8 cellular contexts compared by ENCODE assay signal in genomic region chr7:106542550-106543220, GRCh38.
DNase-seq lines count a peak whose midpoint lies in the region; ATAC-seq lines count a peak whose summit lies in the region.

No MANE protein-coding gene starts in this region.

- ATAC-seq in GM19397 (IDR thresholded peaks at IDR 0.05; ENCODE audit: unreplicated experiment) (peak; percentile 77), left ventricle myocardium superior (peak; percentile 87)

- DNase-seq in D341Med (ENCODE audit: low spot score), result peak; percentile 64
- DNase-seq in HPDE6-E6E7 (ENCODE audit: extremely low spot score), result peak; percentile 61
- DNase-seq in NOMO-1 (lab: John Stamatoyannopoulos, UW; ENCODE audit: unreplicated experiment in 2 of 2), result peak; percentile 59 to 61
- DNase-seq in activated naive CD4-positive, alpha-beta T cell treated with anti-CD3 and anti-CD28 coated beads, Interleukin-2, amount 10 ng/mL, durations not matched to agents 7 days and 5 days, result peak; percentile 48
- DNase-seq in left ventricle myocardium superior, result no peak
- DNase-seq in skeletal muscle cell (ENCODE audit: low read depth), result peak; percentile 67
- no peak for DNase-seq in ecto neural progenitor cell (ENCODE audit: low spot score)

- H3K27ac Mint-ChIP-seq in activated naive CD4-positive, alpha-beta T cell treated with anti-CD3 and anti-CD28 coated beads, Interleukin-2, amount 10 ng/mL, durations not matched to agents 7 days and 5 days, result no peak overlapping the region

- no peaks in the 10 kb centered on the region for H3K36me3 Mint-ChIP-seq in activated naive CD4-positive, alpha-beta T cell treated with anti-CD3 and anti-CD28 coated beads, Interleukin-2, amount 10 ng/mL, durations not matched to agents 7 days and 5 days

- no peak overlapping the region for H3K4me3 Mint-ChIP-seq in activated naive CD4-positive, alpha-beta T cell treated with anti-CD3 and anti-CD28 coated beads, Interleukin-2, amount 10 ng/mL, durations not matched to agents 7 days and 5 days

- H3K9me3 Mint-ChIP-seq in activated naive CD4-positive, alpha-beta T cell treated with anti-CD3 and anti-CD28 coated beads, Interleukin-2, amount 10 ng/mL, durations not matched to agents 7 days and 5 days, result no peaks in the 10 kb centered on the region

- peaks cover 6% of the 10 kb centered on the region for H3K4me1 Mint-ChIP-seq in activated naive CD4-positive, alpha-beta T cell treated with anti-CD3 and anti-CD28 coated beads, Interleukin-2, amount 10 ng/mL, durations not matched to agents 7 days and 5 days

- intact Hi-C loops in left ventricle myocardium superior (cut with micrococcal nuclease), result loop anchor here (10.0 kb wide), 1 partner anchor 192 kb away; no protein-coding TSS in a partner anchor

- peaks cover 5% of the 10 kb centered on the region for H3K27me3 Mint-ChIP-seq in activated naive CD4-positive, alpha-beta T cell treated with anti-CD3 and anti-CD28 coated beads, Interleukin-2, amount 10 ng/mL, durations not matched to agents 7 days and 5 days

- no peak overlapping the region for H3K4me3 ChIP-seq in skeletal muscle cell (ENCODE audit: low read depth, low read length)

- CTCF ChIA-PET in activated naive CD4-positive, alpha-beta T cell treated with anti-CD3 and anti-CD28 coated beads, Interleukin-2, amount 10 ng/mL, durations not matched to agents 7 days and 5 days (lab: Charles Lee), result interaction anchor here (0.5 to 3.0 kb wide), 18 partner anchors 28 to 605 kb away, joined by 3 to 34 read pairs (median 3); partner anchors contain the start of gene CCDC71L

Comparison
In these comparisons a context has a peak if more than half of its experiments do, and no peak if none do; other contexts are left out.
1. DNase-seq: peak in D341Med (single experiment), HPDE6-E6E7 (single experiment), NOMO-1 (2 of 2), activated naive CD4-positive, alpha-beta T cell treated with anti-CD3 and anti-CD28 coated beads, Interleukin-2, amount 10 ng/mL, durations not matched to agents 7 days and 5 days (single experiment) and skeletal muscle cell (single experiment); none in left ventricle myocardium superior (single experiment) and ecto neural progenitor cell (single experiment).